In the genomic region with DNA sequence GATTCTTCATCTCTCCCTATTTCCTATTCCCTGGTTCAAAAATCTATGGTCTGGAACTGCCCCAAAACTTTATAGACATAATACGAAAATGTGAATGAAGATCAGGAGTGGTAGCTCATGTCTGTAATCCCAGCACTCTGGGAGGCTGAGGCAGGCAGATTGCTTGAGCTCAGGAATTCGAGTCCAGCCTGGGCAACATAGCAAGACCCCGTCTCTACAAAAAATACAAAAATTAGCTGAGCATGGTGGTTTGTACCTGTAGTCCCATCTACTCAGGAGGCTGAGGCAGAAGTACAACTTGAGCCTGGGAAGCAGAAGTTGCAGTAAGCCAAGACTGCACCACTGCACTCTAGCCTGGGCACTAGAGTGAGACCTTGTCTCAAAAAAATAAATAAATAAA, we compare ENCODE assay signal across 26 cellular contexts.
"Had no signal": no experiment of that assay in that cellular context is flagged by ENCODE, and none has a peak within 500 bp of the region (broad histone marks: within the 10 kb centered on the region; RNA-seq: fewer than 3 reads in every experiment).

No MANE protein-coding gene starts in this region.

- H3K4me3 Mint-ChIP-seq: dendritic cell treated with granulocyte-macrophage colony-stimulating factor and Interleukin-4, amounts not matched to agents 40 ng/mL and 50 ng/mL, for 4 days; effector memory CD8-positive, alpha-beta T cell; endodermal cell had no signal

- H3K9me3 ChIP-seq: colonic mucosa, gastrocnemius medialis had no signal

- H3K4me1 ChIP-seq: colonic mucosa, esophagus muscularis mucosa, foreskin keratinocyte, gastroesophageal sphincter, heart left ventricle, heart right ventricle had no signal

- DNase-seq: colonic mucosa; cortex of kidney; dermis blood vessel endothelial cell; dorsolateral prefrontal cortex; effector CD4-positive, alpha-beta T cell; effector CD8-positive, alpha-beta T cell; effector memory CD4-positive, alpha-beta T cell; effector memory CD8-positive, alpha-beta T cell; endodermal cell; erythroblast; esophagus squamous epithelium; foreskin fibroblast; foreskin keratinocyte; foreskin melanocyte; gastrocnemius medialis; glutamatergic neuron; head of caudate nucleus; heart left ventricle; heart right ventricle had no signal

- H3K36me3 ChIP-seq: colonic mucosa had no signal

- FAIRE-seq: endothelial cell of umbilical vein had no signal

- H3K27me3 ChIP-seq: colonic mucosa, dorsolateral prefrontal cortex, esophagus muscularis mucosa, esophagus squamous epithelium, foreskin keratinocyte, gastrocnemius medialis, gastroesophageal sphincter, heart left ventricle, heart right ventricle had no signal

- H3K4me3 ChIP-seq: colonic mucosa, coronary artery, dorsolateral prefrontal cortex, esophagus muscularis mucosa, esophagus squamous epithelium, gastrocnemius medialis, gastroesophageal sphincter, heart left ventricle, heart right ventricle had no signal

- H3K27me3 Mint-ChIP-seq: dendritic cell treated with granulocyte-macrophage colony-stimulating factor and Interleukin-4, amounts not matched to agents 40 ng/mL and 50 ng/mL, for 4 days; effector memory CD8-positive, alpha-beta T cell had no signal

- H3K27ac ChIP-seq: colonic mucosa, coronary artery, dorsolateral prefrontal cortex, epithelial cell of prostate, esophagus muscularis mucosa, esophagus squamous epithelium, foreskin keratinocyte, gastrocnemius medialis, gastroesophageal sphincter, heart left ventricle, heart right ventricle had no signal

- H3K27ac Mint-ChIP-seq: dendritic cell treated with granulocyte-macrophage colony-stimulating factor and Interleukin-4, amounts not matched to agents 40 ng/mL and 50 ng/mL, for 4 days; effector memory CD8-positive, alpha-beta T cell; endodermal cell had no signal

- H3K9me3 Mint-ChIP-seq: effector memory CD8-positive, alpha-beta T cell had no signal

- ATAC-seq: effector memory CD8-positive, alpha-beta T cell; esophagus mucosa; foreskin keratinocyte; gastrocnemius medialis; gastroesophageal sphincter; heart left ventricle; heart right ventricle had no signal
